In genomic region chr11:96012086-96012824, GRCh38 we compare ENCODE assay signal across 8 cellular contexts.
DNase-seq lines count a peak whose midpoint lies in the region; ATAC-seq and TF ChIP-seq lines count a peak whose summit lies in the region.

No MANE protein-coding gene starts in this region.

- H3K4me3 Mint-ChIP-seq in T-helper 1 cell treated with Interleukin-12 subunit alpha and Interleukin-12 subunit beta and Interleukin-4 antibody, amounts not matched to agents 30 μg/mL and 1 μg/mL, for 36 hours: peak overlapping the region; percentile 21
- H3K4me3 Mint-ChIP-seq in immature natural killer cell: peak overlapping the region in 2 of 5 donors; percentile 6 to 30

- peaks cover 42% of the 10 kb centered on the region for H3K4me1 Mint-ChIP-seq in T-helper 1 cell treated with Interleukin-12 subunit alpha and Interleukin-12 subunit beta and Interleukin-4 antibody, amounts not matched to agents 30 μg/mL and 1 μg/mL, for 36 hours (ENCODE audit: low read depth)
- peaks cover 40 to 52% of the 10 kb centered on the region in 2 donors for H3K4me1 Mint-ChIP-seq in immature natural killer cell

- no peak overlapping the region for H3K4me3 ChIP-seq in body of pancreas

- no peak for TF ChIP-seq POLR2A in body of pancreas (IDR thresholded peaks at IDR 0.05)

- no peaks in the 10 kb centered on the region for H3K4me1 ChIP-seq in body of pancreas

- H3K36me3 ChIP-seq in body of pancreas (replicated peaks in 1 of 2; ENCODE audit: insufficient read depth in 1 of 2, low read depth in 2 of 2): no peaks in the 10 kb centered on the region

- no peaks in the 10 kb centered on the region for H3K27me3 Mint-ChIP-seq in T-helper 1 cell treated with Interleukin-12 subunit alpha and Interleukin-12 subunit beta and Interleukin-4 antibody, amounts not matched to agents 30 μg/mL and 1 μg/mL, for 36 hours (ENCODE audit: low read depth)
- no peaks in the 10 kb centered on the region for H3K27me3 Mint-ChIP-seq in immature natural killer cell (ENCODE audit: low read depth in 3 of 3)

- H3K27me3 ChIP-seq in body of pancreas: no peaks in the 10 kb centered on the region

- intact Hi-C loops in body of pancreas (cut with DNase I): no loop called here

- TF ChIP-seq CTCF in body of pancreas (IDR thresholded peaks at IDR 0.05): peak in 5 of 7 experiments; percentile 26 to 56 (median 44)

- no peaks in the 10 kb centered on the region for H3K9me3 ChIP-seq in body of pancreas

- 14 to 16% methylated on average over 8 of the region's 8 CpGs for WGBS in body of pancreas, 2 donors

- H3K27ac Mint-ChIP-seq in T-helper 1 cell treated with Interleukin-12 subunit alpha and Interleukin-12 subunit beta and Interleukin-4 antibody, amounts not matched to agents 30 μg/mL and 1 μg/mL, for 36 hours: peak overlapping the region; percentile 45
- peak overlapping the region in 1 of 6 donors; percentile 22 for H3K27ac Mint-ChIP-seq in immature natural killer cell

- H3K36me3 Mint-ChIP-seq in T-helper 1 cell treated with Interleukin-12 subunit alpha and Interleukin-12 subunit beta and Interleukin-4 antibody, amounts not matched to agents 30 μg/mL and 1 μg/mL, for 36 hours (ENCODE audit: low read depth): no peaks in the 10 kb centered on the region
- no peaks in the 10 kb centered on the region for H3K36me3 Mint-ChIP-seq in immature natural killer cell

- peak overlapping the region in 3 of 4 donors; percentile 17 to 49 (median 48) for H3K27ac ChIP-seq in body of pancreas

- peak; percentile 97 for DNase-seq in DMS53 treated with DMSO at 0.1 percent for 48 hours (lab: John Stamatoyannopoulos, UW; ENCODE audit: unreplicated experiment)
- peak; percentile 15 for DNase-seq in HPDE6-E6E7 (ENCODE audit: extremely low spot score)
- peak in 3 of 4 donors; percentile 26 to 49 (median 35) for DNase-seq in body of pancreas
- DNase-seq in immature natural killer cell: peak; percentile 12 to 19 (median 18)
- DNase-seq in stimulated activated CD4-positive, alpha-beta T cell treated with anti-CD3 and anti-CD28 coated beads, Interleukin-1b, Interleukin-23, amount 100 ng/mL, for 48 hours: peak; percentile 42
- DNase-seq in cortex of kidney (lab: John Stamatoyannopoulos, UW): no peak

- no peaks in the 10 kb centered on the region for H3K9me3 Mint-ChIP-seq in T-helper 1 cell treated with Interleukin-12 subunit alpha and Interleukin-12 subunit beta and Interleukin-4 antibody, amounts not matched to agents 30 μg/mL and 1 μg/mL, for 36 hours
- no peaks in the 10 kb centered on the region for H3K9me3 Mint-ChIP-seq in immature natural killer cell

- peak; percentile 85 for ATAC-seq in GM21367 (IDR thresholded peaks at IDR 0.05; ENCODE audit: unreplicated experiment)
- ATAC-seq in body of pancreas: peak; percentile 89
